Comparison of ENCODE assay signal across 20 cellular contexts in genomic region chr11:66729447-66729846, GRCh38. TPM values are rescaled to one million over a fixed set of nuclear protein-coding genes. Genes with fewer than 3 reads are reported as not detected.
DNase-seq lines count a peak whose midpoint lies in the region; ATAC-seq, FAIRE-seq and TF ChIP-seq lines count a peak whose summit lies in the region.
"Had no signal": no experiment of that assay in that cellular context is flagged by ENCODE, and none has a peak within 500 bp of the region (broad histone marks: within the 10 kb centered on the region; RNA-seq: fewer than 3 reads in every experiment).

No MANE protein-coding gene starts in this region.

- BruUV-seq in Caco-2 (replicated peaks; lab: Mats Ljungman, UMichigan) (no TSS peak), PC-3 (replicated peaks; lab: Mats Ljungman, UMichigan) (no TSS peak)

- no peak overlapping the region for H2BK5ac ChIP-seq in H1 (ENCODE audit: low read depth, low read length)

- H4K20me1 ChIP-seq in PC-3 (ENCODE audit: low read length): no peaks in the 10 kb centered on the region
- H4K20me1 ChIP-seq in H1 (replicated peaks in 1 of 2; ENCODE audit: control insufficient read depth in 1 of 2, insufficient read depth in 2 of 2, low read length in 2 of 2): no peaks in the 10 kb centered on the region

- no peaks in the 10 kb centered on the region for H3K27me3 ChIP-seq in Caco-2 (replicated peaks; ENCODE audit: control insufficient read depth, insufficient read depth, low read length)
- no peaks in the 10 kb centered on the region for H3K27me3 ChIP-seq in PC-3 (ENCODE audit: low read length)
- peaks cover 0 to 29% (median 16%) of the 10 kb centered on the region in 4 experiments; a peak in 6 of 7 replicates for H3K27me3 ChIP-seq in H1 (replicated peaks in 1 of 4; ENCODE audit: control insufficient read depth in 3 of 4, extremely low read depth in 1 of 4, insufficient read depth in 3 of 4, low read length in 3 of 4)
- peaks cover 0 to 44% of the 10 kb centered on the region in 2 donors for H3K27me3 ChIP-seq in tibial artery
- H3K27me3 ChIP-seq: body of pancreas had no signal

- H3K4me1 ChIP-seq in Caco-2 (peaks cover 20% of the 10 kb centered on the region), PC-3 (ENCODE audit: insufficient read depth, low read length) (peaks cover 28% of the 10 kb centered on the region), H1 (replicated peaks in 1 of 4; ENCODE audit: control insufficient read depth in 3 of 4, insufficient read depth in 4 of 4, low read length in 3 of 4) (peaks cover 6 to 22% (median 12%) of the 10 kb centered on the region in 4 experiments; a peak in 6 of 7 replicates), tibial artery (peaks cover 0 to 22% (median 11%) of the 10 kb centered on the region in 4 donors)
- H3K4me1 ChIP-seq: colonic mucosa had no signal

- no peak overlapping the region for H3K56ac ChIP-seq in H1 (replicated peaks; ENCODE audit: insufficient read length, low read depth, low read length)

- peaks cover 32% of the 10 kb centered on the region for H3K4me1 Mint-ChIP-seq in Caco-2 (ENCODE audit: low read depth, unreplicated experiment)
- peaks cover 24% of the 10 kb centered on the region for H3K4me1 Mint-ChIP-seq in neural crest cell

- CTCF ChIA-PET in Caco-2 (lab: Charles Lee) (interaction anchor here (0.6 kb wide), 1 partner anchor 41 kb away, joined by 3 read pairs; no protein-coding TSS in a partner anchor), PC-3 (lab: Charles Lee) (no interaction called here), H1 (lab: Charles Lee; ENCODE audit: partially characterized antibody) (interaction anchor here (1.3 to 1.6 kb wide), 2 partner anchors 11 to 30 kb away, joined by 3 to 5 read pairs; no protein-coding TSS in a partner anchor)

- no peak overlapping the region for H4K5ac ChIP-seq in H1 (ENCODE audit: insufficient read length, low read depth, low read length)

- H2BK20ac ChIP-seq in H1 (ENCODE audit: low read length): 0 out of 2 replicates have a peak overlapping the region, but pooled peaks have one; percentile 72

- H3K4ac ChIP-seq in H1 (replicated peaks; ENCODE audit: insufficient read length, low read depth, low read length): no peak overlapping the region

- no peaks in the 10 kb centered on the region for H3K36me3 ChIP-seq in Caco-2 (ENCODE audit: control insufficient read depth, insufficient read depth, low read length)
- no peaks in the 10 kb centered on the region for H3K36me3 ChIP-seq in PC-3 (ENCODE audit: low read depth, low read length)
- no peaks in the 10 kb centered on the region for H3K36me3 ChIP-seq in H1 (ENCODE audit: control insufficient read depth in 2 of 4, insufficient read depth in 4 of 4, low read length in 3 of 4)
- H3K36me3 ChIP-seq in tibial artery: no peaks in the 10 kb centered on the region
- H3K36me3 ChIP-seq: colonic mucosa, right atrium auricular region, suprapubic skin had no signal

- no peaks in the 10 kb centered on the region for H3K9me3 Mint-ChIP-seq in Caco-2 (ENCODE audit: unreplicated experiment)
- no peaks in the 10 kb centered on the region for H3K9me3 Mint-ChIP-seq in neural crest cell

- no peak overlapping the region for H3K23ac ChIP-seq in H1 (ENCODE audit: insufficient read length)

- H2BK15ac ChIP-seq in H1 (ENCODE audit: low read length): no peak overlapping the region

- H3K9me2 ChIP-seq in PC-3 (replicated peaks; ENCODE audit: low read length): no peaks in the 10 kb centered on the region

- no peak for FAIRE-seq in H1 (lab: Jason Lieb, UNC)

- H3K36me3 Mint-ChIP-seq in Caco-2 (ENCODE audit: insufficient read depth, unreplicated experiment) (peaks cover 6% of the 10 kb centered on the region), neural crest cell (ENCODE audit: low read depth) (no peaks in the 10 kb centered on the region)

- H3F3A ChIP-seq in PC-3 (ENCODE audit: low read length, unreplicated experiment): no peaks in the 10 kb centered on the region

- 93% methylated on average over 4 of the region's 4 CpGs; no CpG with 5 or more reads in 1 of the 2 experiments for WGBS in H1 (ENCODE audit: extremely low coverage in 1 of 2, insufficient coverage in 1 of 2, insufficient read length in 1 of 2, insufficient replicate concordance in 2 of 2, low coverage in 1 of 2, low lambda C conversion rate in 2 of 2, missing lambda C conversion rate in 1 of 2), 2 experiments

- POLR2A ChIA-PET in Caco-2 (lab: Charles Lee): no interaction called here
- POLR2A ChIA-PET in PC-3 (lab: Charles Lee; ENCODE audit: unreplicated experiment): interaction anchor here (0.6 kb wide), 1 partner anchor 85 kb away, joined by 3 read pairs; no protein-coding TSS in a partner anchor
- POLR2A ChIA-PET in H1 (lab: Charles Lee; ENCODE audit: partially characterized antibody): interaction anchor here (1.1 to 1.6 kb wide), 3 partner anchors 11 to 113 kb away, joined by 3 to 7 read pairs (median 5); partner anchors contain the start of gene RCE1

- peaks cover 31% of the 10 kb centered on the region for H3K79me2 ChIP-seq in PC-3 (ENCODE audit: low read length)
- H3K79me2 ChIP-seq in H1 (ENCODE audit: control insufficient read depth in 1 of 2, insufficient read depth in 2 of 2, low read length in 2 of 2): peaks cover 0 to 27% of the 10 kb centered on the region in 2 experiments; a peak in 3 of 4 replicates

- H3K14ac ChIP-seq in H1 (ENCODE audit: insufficient read length): no peak overlapping the region

- H2AFZ ChIP-seq in PC-3 (ENCODE audit: low read length) (no peak overlapping the region), H1 (ENCODE audit: low read length) (no peak overlapping the region)

- no peak overlapping the region for H2BK12ac ChIP-seq in H1 (ENCODE audit: low read depth, low read length)

- H3K4me2 ChIP-seq in PC-3 (ENCODE audit: low read length): peak overlapping the region; percentile 85
- peak overlapping the region; percentile 81 to 84; a peak in 2 of 4 replicates for H3K4me2 ChIP-seq in H1 (ENCODE audit: insufficient read depth in 1 of 2, low read depth in 2 of 2, low read length in 2 of 2)

- TF ChIP-seq CTCF in Caco-2 (IDR thresholded peaks at IDR 0.05; ENCODE audit: insufficient read depth in 1 of 2, low read depth in 1 of 2, low read length in 1 of 2, severe bottlenecking in 1 of 2, unreplicated experiment in 1 of 2) (no peak), PC-3 (conservative IDR thresholded peaks at IDR 0.05; ENCODE audit: low read depth, low read length) (no peak), H1 (IDR thresholded peaks at IDR 0.05; ENCODE audit: control extremely low read depth in 1 of 3, insufficient read depth in 1 of 3, low read depth in 1 of 3, low read length in 3 of 3) (no peak), neural crest cell (conservative IDR thresholded peaks at IDR 0.05) (no peak), tibial artery (IDR thresholded peaks at IDR 0.05) (no peak)

- DNase-seq in Caco-2: no peak
- no peak for DNase-seq in PC-3
- DNase-seq in H1 (ENCODE audit: low read depth in 1 of 2, low spot score in 2 of 2): no peak
- no peak for DNase-seq in neural crest cell (ENCODE audit: low read depth, low spot score)
- DNase-seq in tibial artery: no peak
- DNase-seq in stimulated activated CD4-positive, alpha-beta T cell treated with anti-CD3 and anti-CD28 coated beads, Interleukin-15, amount 100 ng/mL, for 24 hours: no peak
- DNase-seq: activated CD4-positive, CD25-positive, alpha-beta regulatory T cell; activated CD8-positive, alpha-beta T cell treated with anti-CD3 and anti-CD28 coated beads, Interleukin-2, amount 10 ng/mL, durations not matched to agents 7 days and 5 days; activated naive CD4-positive, alpha-beta T cell treated with anti-CD3 and anti-CD28 coated beads, Interleukin-2, amount 50 U/mL, for 16 hours; activated T-cell treated with anti-CD3 and anti-CD28 coated beads, Interleukin-2, amount 50 U/mL, for 1 hour; colonic mucosa; HCEC 1CT; left ventricle myocardium superior; RPMI8226; T-helper 9 cell had no signal

- peaks cover 9% of the 10 kb centered on the region for H3K23me2 ChIP-seq in H1 (ENCODE audit: low read depth, low read length)

- H3K4me3 ChIP-seq in Caco-2 (ENCODE audit: low read depth, low read length): no peak overlapping the region
- H3K4me3 ChIP-seq in PC-3 (ENCODE audit: low read length): no peak overlapping the region; the same call in 1 of the 2 replicates
- H3K4me3 ChIP-seq in H1 (ENCODE audit: extremely low read depth in 1 of 4, insufficient read depth in 2 of 4, low read depth in 3 of 4, low read length in 4 of 4): peak overlapping the region in 1 of 4 experiments; percentile 74; a peak in 2 of 8 replicates
- no peak overlapping the region for H3K4me3 ChIP-seq in tibial artery
- H3K4me3 ChIP-seq: body of pancreas, colonic mucosa, mucosa of descending colon had no signal

- no peak for ATAC-seq in PC-3
- no peak for ATAC-seq in GM21737 (IDR thresholded peaks at IDR 0.05; ENCODE audit: unreplicated experiment)
- ATAC-seq: activated CD8-positive, alpha-beta T cell treated with anti-CD3 and anti-CD28 coated beads, Interleukin-2, amount 10 ng/mL, durations not matched to agents 7 days and 5 days; body of pancreas; left ventricle myocardium superior had no signal

- TF ChIP-seq EP300 in H1 (IDR thresholded peaks at IDR 0.05; ENCODE audit: borderline replicate concordance in 1 of 2, low read depth in 2 of 2, low read length in 2 of 2): no peak

- intact Hi-C loops in Caco-2 (cut with micrococcal nuclease; ENCODE audit: unreplicated experiment) (loop anchor here (2.0 kb wide), 1 partner anchor 35 kb away; no protein-coding TSS in a partner anchor), PC-3 (cut with micrococcal nuclease) (no loop called here), tibial artery (cut with DNase I; ENCODE audit: low total_unique reads) (no loop called here)

- H3K9me3 ChIP-seq in Caco-2 (no peaks in the 10 kb centered on the region), PC-3 (ENCODE audit: low read length) (no peaks in the 10 kb centered on the region), H1 (ENCODE audit: insufficient read depth in 2 of 2, low read depth in 1 of 2, low read length in 1 of 2) (no peaks in the 10 kb centered on the region), tibial artery (no peaks in the 10 kb centered on the region)
- H3K9me3 ChIP-seq: body of pancreas, colonic mucosa, mucosa of descending colon, right atrium auricular region, suprapubic skin had no signal

- no peak for TF ChIP-seq RAD21 in H1 (IDR thresholded peaks at IDR 0.05 in 1 of 2, conservative IDR thresholded peaks at IDR 0.05 in 1 of 2; ENCODE audit: low read depth in 2 of 2, low read length in 2 of 2)

- H3K27ac ChIP-seq in PC-3 (ENCODE audit: low read length): no peak overlapping the region
- H3K27ac ChIP-seq in H1 (ENCODE audit: low read depth, low read length): no peak overlapping the region
- H3K27ac ChIP-seq in tibial artery: no peak overlapping the region
- H3K27ac ChIP-seq: body of pancreas, colonic mucosa, right atrium auricular region had no signal

- no peak overlapping the region for H2BK120ac ChIP-seq in H1 (replicated peaks; ENCODE audit: low read depth, low read length)

- TF ChIP-seq POLR2A in H1 (IDR thresholded peaks at IDR 0.05; ENCODE audit: control extremely low read depth in 1 of 2, low read depth in 2 of 2, low read length in 2 of 2): no peak

- H3K18ac ChIP-seq in H1 (ENCODE audit: extremely low read depth, low read length): no peak overlapping the region

- H3K27ac Mint-ChIP-seq in Caco-2 (ENCODE audit: unreplicated experiment) (no peak overlapping the region), neural crest cell (ENCODE audit: unreplicated experiment) (no peak overlapping the region)

- H3K79me1 ChIP-seq in H1 (ENCODE audit: low read depth, low read length): 0 out of 2 replicates have a peak, but pooled peaks cover 2% of the 10 kb centered on the region

- no peak overlapping the region for H4K91ac ChIP-seq in H1 (replicated peaks; ENCODE audit: insufficient read length, low read length)

- no peak overlapping the region for H3K9ac ChIP-seq in PC-3 (ENCODE audit: low read length)
- H3K9ac ChIP-seq in H1 (replicated peaks in 1 of 4; ENCODE audit: extremely low read depth in 1 of 4, low read depth in 3 of 4, low read length in 3 of 4): no peak overlapping the region

- no peak overlapping the region for H2AK5ac ChIP-seq in H1 (ENCODE audit: low read depth, low read length)

- H3K4me3 Mint-ChIP-seq in Caco-2 (ENCODE audit: unreplicated experiment) (peak overlapping the region; percentile 82), neural crest cell (peak overlapping the region; percentile 92)

- H3K27me3 Mint-ChIP-seq in Caco-2 (ENCODE audit: insufficient read depth, unreplicated experiment) (peaks cover 7% of the 10 kb centered on the region), neural crest cell (ENCODE audit: low read depth) (peaks cover 71% of the 10 kb centered on the region)

- H4K8ac ChIP-seq in H1 (ENCODE audit: extremely low read depth, insufficient read depth, low read length): no peak overlapping the region

RNA-seq across cellular contexts. Expression of gene SPTBN2, which starts 0.4 kb away (rescaled TPM):
- total RNA-seq in Caco-2 (2022) (37.6 and 45.0 TPM in 2 replicates), PC-3 (2014; rRNA removed) (74.9 and 154 TPM in 2 replicates), neural crest cell (34.1 and 43.6 TPM in 2 replicates)
- 69.0 and 71.4 TPM in 2 replicates for total RNA-seq in H1 (2021; fragmentation: NEBNext Ultra II Directional; extraction: Animal tissue kit (Norgen Biotek cat#: 25700))
- 19.1 and 25.9 TPM in 2 replicates for polyA plus RNA-seq in H1 (2011; rRNA removed)
- 22.8 TPM for polyA plus RNA-seq in H1 (2011; cell fraction: cytosol; rRNA removed)
- 87.4 TPM for polyA plus RNA-seq in H1 (2011; cell fraction: nucleus; rRNA removed)
- 33.8 to 72.3 TPM (median 66.2 TPM) in 4 replicates for polyA plus RNA-seq in H1 (2012, experiment 1 of 2)
- 35.6 TPM for polyA plus RNA-seq in H1 (2012, experiment 2 of 2)
- polyA plus RNA-seq in H1 (2013, experiment 1 of 2): 24.5 TPM
- 25.1 TPM for polyA plus RNA-seq in H1 (2013, experiment 2 of 2)
- 37.3 and 37.6 TPM in 2 replicates for polyA minus RNA-seq in H1 (2011; rRNA and poly(A)+ RNA removed)
- polyA minus RNA-seq in H1 (2011; cell fraction: cytosol; rRNA and poly(A)+ RNA removed): 28.1 TPM
- 34.3 TPM for polyA minus RNA-seq in H1 (2011; cell fraction: nucleus; rRNA and poly(A)+ RNA removed)

RNA-seq across cellular contexts. Expression of gene RBM4B, which starts 51.8 kb away (rescaled TPM):
- total RNA-seq in Caco-2 (2022) (39.8 and 45.8 TPM in 2 replicates), PC-3 (2014; rRNA removed) (31.4 and 40.2 TPM in 2 replicates), neural crest cell (57.0 and 61.9 TPM in 2 replicates)
- total RNA-seq in H1 (2021; fragmentation: NEBNext Ultra II Directional; extraction: Animal tissue kit (Norgen Biotek cat#: 25700)): 27.5 and 30.6 TPM in 2 replicates
- 19.2 and 30.5 TPM in 2 replicates for polyA plus RNA-seq in H1 (2011; rRNA removed)
- polyA plus RNA-seq in H1 (2011; cell fraction: cytosol; rRNA removed): 32.9 TPM
- 37.4 TPM for polyA plus RNA-seq in H1 (2011; cell fraction: nucleus; rRNA removed)
- polyA plus RNA-seq in H1 (2012, experiment 1 of 2): 25.2 to 37.5 TPM (median 29.7 TPM) in 4 replicates
- 7.2 TPM for polyA plus RNA-seq in H1 (2012, experiment 2 of 2)
- polyA plus RNA-seq in H1 (2013, experiment 1 of 2): 25.9 TPM
- 24.2 TPM for polyA plus RNA-seq in H1 (2013, experiment 2 of 2)
- 25.2 and 29.1 TPM in 2 replicates for polyA minus RNA-seq in H1 (2011; rRNA and poly(A)+ RNA removed)
- 11.6 TPM for polyA minus RNA-seq in H1 (2011; cell fraction: cytosol; rRNA and poly(A)+ RNA removed)
- polyA minus RNA-seq in H1 (2011; cell fraction: nucleus; rRNA and poly(A)+ RNA removed): 24.8 TPM
